In genomic region chr9:79778581-79778980, GRCh38 we compare ENCODE assay signal across 3 cellular contexts.
"Had no signal": no experiment of that assay in that cellular context is flagged by ENCODE, and none has a peak within 500 bp of the region (broad histone marks: within the 10 kb centered on the region; RNA-seq: fewer than 3 reads in every experiment).

No MANE protein-coding gene starts in this region.

- ATAC-seq: GM12878 had no signal

- DNase-seq: GDM1, GF-D8 had no signal

- H3K4me3 ChIP-seq: GM12878 had no signal
